In genomic region chr21:34911360-34911759, GRCh38 we compare ENCODE assay signal across 13 cellular contexts.
DNase-seq lines count a peak whose midpoint lies in the region; ATAC-seq and TF ChIP-seq lines count a peak whose summit lies in the region.
"Had no signal": no experiment of that assay in that cellular context is flagged by ENCODE, and none has a peak within 500 bp of the region (broad histone marks: within the 10 kb centered on the region; RNA-seq: fewer than 3 reads in every experiment).

No MANE protein-coding gene starts in this region.

- H3K9me2 ChIP-seq in MM.1S (replicated peaks; ENCODE audit: insufficient read depth, low read length) = no peaks in the 10 kb centered on the region

- H3K4me3 Mint-ChIP-seq in activated T-cell treated with anti-CD3 and anti-CD28 coated beads, Interleukin-2, amount 50 U/mL, for 4 hours = no peak overlapping the region
- H3K4me3 Mint-ChIP-seq: activated CD8-positive, alpha-beta T cell treated with anti-CD3 and anti-CD28 coated beads, Interleukin-2, amount 10 ng/mL, durations not matched to agents 7 days and 5 days had no signal

- H3K36me3 ChIP-seq in right atrium auricular region (no peaks in the 10 kb centered on the region), left ventricle myocardium inferior (no peaks in the 10 kb centered on the region), BE2C (no peaks in the 10 kb centered on the region), MM.1S (replicated peaks; ENCODE audit: insufficient read depth, low read length) (no peaks in the 10 kb centered on the region)

- no peak overlapping the region for H3K9ac ChIP-seq in MM.1S (ENCODE audit: low read length)

- H3K9me3 ChIP-seq in right atrium auricular region (no peaks in the 10 kb centered on the region), left ventricle myocardium inferior (replicated peaks) (no peaks in the 10 kb centered on the region), BE2C (no peaks in the 10 kb centered on the region), MM.1S (replicated peaks; ENCODE audit: insufficient read depth, low read length) (no peaks in the 10 kb centered on the region)
- H3K9me3 ChIP-seq: SJCRH30 had no signal

- H3K9me3 Mint-ChIP-seq in activated T-cell treated with anti-CD3 and anti-CD28 coated beads, Interleukin-2, amount 50 U/mL, for 4 hours = no peaks in the 10 kb centered on the region

- H3K27me3 ChIP-seq in right atrium auricular region (no peaks in the 10 kb centered on the region), left ventricle myocardium inferior (ENCODE audit: low read depth) (peaks cover 93% of the 10 kb centered on the region), BE2C (no peaks in the 10 kb centered on the region), MM.1S (replicated peaks; ENCODE audit: insufficient read depth, low read length) (0 out of 2 replicates have a peak, but pooled peaks cover 3% of the 10 kb centered on the region)
- H3K27me3 ChIP-seq: SJCRH30 had no signal

- H3K4me3 ChIP-seq in right atrium auricular region = no peak overlapping the region
- no peak overlapping the region for H3K4me3 ChIP-seq in left ventricle myocardium inferior
- H3K4me3 ChIP-seq in BE2C (ENCODE audit: low read depth, low read length) = no peak overlapping the region
- no peak overlapping the region for H3K4me3 ChIP-seq in MM.1S (ENCODE audit: low read length)
- H3K4me3 ChIP-seq: SJCRH30 had no signal

- TF ChIP-seq CTCF in right atrium auricular region (IDR thresholded peaks at IDR 0.05) (no peak), left ventricle myocardium inferior (IDR thresholded peaks at IDR 0.05; ENCODE audit: borderline replicate concordance) (no peak), BE2C (IDR thresholded peaks at IDR 0.05; ENCODE audit: low read depth, low read length) (no peak), MM.1S (IDR thresholded peaks at IDR 0.05; ENCODE audit: low read length) (no peak)

- ATAC-seq in Right ventricle myocardium inferior = peak; percentile 64
- ATAC-seq in activated T-cell treated with anti-CD3 and anti-CD28 coated beads, Interleukin-2, amount 50 U/mL, for 4 hours = no peak
- ATAC-seq in HG03039 (IDR thresholded peaks at IDR 0.05; ENCODE audit: unreplicated experiment) = no peak
- ATAC-seq: activated CD8-positive, alpha-beta T cell treated with anti-CD3 and anti-CD28 coated beads, Interleukin-2, amount 10 ng/mL, durations not matched to agents 7 days and 5 days had no signal

- DNase-seq in Right ventricle myocardium inferior (ENCODE audit: missing footprints) = no peak
- no peak for DNase-seq in right atrium auricular region (ENCODE audit: low spot score)
- DNase-seq in SKM-1 (lab: John Stamatoyannopoulos, UW; ENCODE audit: unreplicated experiment) = peak; percentile 91
- DNase-seq in left ventricle myocardium inferior = peak; percentile 16
- DNase-seq in activated T-cell treated with anti-CD3 and anti-CD28 coated beads, Interleukin-2, amount 50 U/mL, for 4 hours = no peak
- no peak for DNase-seq in BE2C
- no peak for DNase-seq in MM.1S
- DNase-seq: activated CD8-positive, alpha-beta T cell treated with anti-CD3 and anti-CD28 coated beads, Interleukin-2, amount 10 ng/mL, durations not matched to agents 7 days and 5 days; activated effector memory CD4-positive, alpha-beta T cell treated with Interleukin-2 at 50 U/mL for 16 hours; dermis blood vessel endothelial cell; kidney glomerular epithelial cell; SJCRH30 had no signal

- peaks cover 31% of the 10 kb centered on the region for H3K36me3 Mint-ChIP-seq in activated T-cell treated with anti-CD3 and anti-CD28 coated beads, Interleukin-2, amount 50 U/mL, for 4 hours (ENCODE audit: insufficient read depth)

- H3K4me1 ChIP-seq in right atrium auricular region = peaks cover 0 to 6% of the 10 kb centered on the region in 2 donors
- no peaks in the 10 kb centered on the region for H3K4me1 ChIP-seq in left ventricle myocardium inferior
- no peaks in the 10 kb centered on the region for H3K4me1 ChIP-seq in BE2C
- peaks cover 3% of the 10 kb centered on the region; the same call in 1 of the 2 replicates for H3K4me1 ChIP-seq in MM.1S (ENCODE audit: low read length)
- H3K4me1 ChIP-seq: SJCRH30 had no signal

- no peaks in the 10 kb centered on the region for H4K20me1 ChIP-seq in MM.1S (ENCODE audit: insufficient read depth, low read length)

- H3K4me2 ChIP-seq in MM.1S (ENCODE audit: low read depth, low read length) = no peak overlapping the region

- intact Hi-C loops in Right ventricle myocardium inferior (cut with DNase I) (no loop called here), left ventricle myocardium inferior (cut with micrococcal nuclease) (no loop called here)

- no peak overlapping the region for H2AFZ ChIP-seq in MM.1S (ENCODE audit: low read length)

- H3K27me3 Mint-ChIP-seq in activated T-cell treated with anti-CD3 and anti-CD28 coated beads, Interleukin-2, amount 50 U/mL, for 4 hours (ENCODE audit: low read depth) = no peaks in the 10 kb centered on the region

- H3K27ac ChIP-seq in right atrium auricular region (no peak overlapping the region), left ventricle myocardium inferior (replicated peaks) (no peak overlapping the region), MM.1S (ENCODE audit: low read length) (no peak overlapping the region)
- H3K27ac ChIP-seq: SJCRH30 had no signal

- H3K79me2 ChIP-seq in MM.1S (ENCODE audit: low read length) = no peaks in the 10 kb centered on the region

- peaks cover 83% of the 10 kb centered on the region for H3K4me1 Mint-ChIP-seq in activated T-cell treated with anti-CD3 and anti-CD28 coated beads, Interleukin-2, amount 50 U/mL, for 4 hours (ENCODE audit: low read depth)

- H3F3A ChIP-seq in MM.1S (ENCODE audit: insufficient read depth, low read length) = no peaks in the 10 kb centered on the region

Comparison
In these comparisons a context has a peak if more than half of its experiments do, and no peak if none do; other contexts are left out.
1. DNase-seq: peak in SKM-1 (single experiment) and left ventricle myocardium inferior (single experiment); none in Right ventricle myocardium inferior (single experiment), right atrium auricular region (single experiment), activated T-cell treated with anti-CD3 and anti-CD28 coated beads, Interleukin-2, amount 50 U/mL, for 4 hours (single experiment), BE2C (single experiment) and MM.1S (single experiment).